In the genomic region with DNA sequence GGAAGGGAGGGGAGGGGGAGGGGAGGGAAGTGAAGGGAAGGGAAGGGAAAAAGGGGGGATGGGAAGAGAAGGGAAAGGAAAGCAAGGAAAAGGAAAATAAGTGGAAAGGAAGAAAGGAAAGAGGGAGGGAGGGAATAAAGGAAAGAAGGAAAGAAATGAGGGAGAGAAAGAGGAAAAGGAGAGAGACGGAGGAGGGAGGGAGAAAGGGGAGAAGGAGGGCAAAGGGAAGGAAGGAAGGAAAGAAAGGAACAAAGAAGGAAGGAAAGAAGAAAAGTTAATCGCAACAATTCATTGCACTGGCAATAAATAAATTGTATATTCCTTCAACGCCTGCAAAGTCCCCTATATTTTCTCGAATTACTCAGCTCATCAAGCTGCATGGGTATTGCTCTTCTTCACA, we compare ENCODE assay signal across 1 cellular context.
TF ChIP-seq lines count a peak whose summit lies in the region.

No MANE protein-coding gene starts in this region.

TF ChIP-seq in K562, 482 proteins besides CTCF, POLR2A, EP300 and RAD21:
- TF ChIP-seq, protein P1, sequence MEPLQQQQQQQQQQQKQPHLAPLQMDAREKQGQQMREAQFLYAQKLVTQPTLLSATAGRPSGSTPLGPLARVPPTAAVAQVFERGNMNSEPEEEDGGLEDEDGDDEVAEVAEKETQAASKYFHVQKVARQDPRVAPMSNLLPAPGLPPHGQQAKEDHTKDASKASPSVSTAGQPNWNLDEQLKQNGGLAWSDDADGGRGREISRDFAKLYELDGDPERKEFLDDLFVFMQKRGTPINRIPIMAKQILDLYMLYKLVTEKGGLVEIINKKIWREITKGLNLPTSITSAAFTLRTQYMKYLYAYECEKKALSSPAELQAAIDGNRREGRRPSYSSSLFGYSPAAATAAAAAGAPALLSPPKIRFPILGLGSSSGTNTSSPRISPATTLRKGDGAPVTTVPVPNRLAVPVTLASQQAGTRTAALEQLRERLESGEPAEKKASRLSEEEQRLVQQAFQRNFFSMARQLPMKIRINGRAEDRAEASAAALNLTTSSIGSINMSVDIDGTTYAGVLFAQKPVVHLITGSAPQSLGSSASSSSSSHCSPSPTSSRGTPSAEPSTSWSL (CRISPR knock-in tag; IDR thresholded peaks at IDR 0.05; ENCODE audit: borderline replicate concordance): no peak
- TF ChIP-seq PCBP2 (IDR thresholded peaks at IDR 0.05; ENCODE audit: low read depth, low read length, poor library complexity, severe bottlenecking): peak; percentile 14
